ENCODE assay signal across 14 cellular contexts in the genomic region with DNA sequence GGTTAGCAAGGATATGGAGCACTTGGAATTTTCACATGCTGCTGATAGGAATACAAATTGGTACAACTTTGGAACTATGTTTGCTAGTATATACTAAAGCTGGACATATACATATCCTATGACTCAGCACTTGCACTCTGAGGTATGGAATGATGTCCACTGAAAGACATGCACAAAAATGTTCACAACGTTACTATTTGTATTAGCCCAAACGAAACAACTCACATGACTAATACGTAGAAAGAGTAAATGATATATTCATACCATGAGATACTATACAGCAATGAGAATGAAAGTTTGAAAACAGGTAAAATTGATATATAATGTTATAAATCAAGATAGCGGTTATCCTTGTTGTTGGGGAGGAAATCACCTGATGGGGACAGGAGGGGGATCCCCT. TPM values are rescaled to one million over a fixed set of nuclear protein-coding genes. Genes with fewer than 3 reads are reported as not detected.
DNase-seq lines count a peak whose midpoint lies in the region; ATAC-seq and TF ChIP-seq lines count a peak whose summit lies in the region.
"Had no signal": no experiment of that assay in that cellular context is flagged by ENCODE, and none has a peak within 500 bp of the region (broad histone marks: within the 10 kb centered on the region; RNA-seq: fewer than 3 reads in every experiment).

No MANE protein-coding gene starts in this region.

- no peak overlapping the region for H2AFZ ChIP-seq in Karpas-422 (ENCODE audit: low read length)

- H3K9me2 ChIP-seq in Karpas-422 (replicated peaks; ENCODE audit: insufficient read depth, low read length) = no peaks in the 10 kb centered on the region

- H3K4me3 Mint-ChIP-seq in stimulated activated naive CD8-positive, alpha-beta T cell treated with anti-CD3 and anti-CD28 coated beads, Interleukin-15, amount 100 ng/mL, for 72 hours = no peak overlapping the region
- no peak overlapping the region for H3K4me3 Mint-ChIP-seq in effector memory CD8-positive, alpha-beta T cell
- H3K4me3 Mint-ChIP-seq: activated CD4-positive, alpha-beta memory T cell treated with anti-CD3 and anti-CD28 coated beads, Interleukin-2, amount 10 ng/mL, durations not matched to agents 7 days and 5 days; activated naive CD8-positive, alpha-beta T cell; natural killer cell treated with Interleukin-12 subunit alpha and Interleukin-12 subunit beta and Interleukin-15 and Interleukin-18, amount 100 ng/mL, for 72 hours; T-cell had no signal

- TF ChIP-seq CTCF in RWPE2 (IDR thresholded peaks at IDR 0.05; ENCODE audit: poor library complexity, severe bottlenecking) = no peak

- peaks cover 57% of the 10 kb centered on the region for H3K4me1 Mint-ChIP-seq in stimulated activated naive CD8-positive, alpha-beta T cell treated with anti-CD3 and anti-CD28 coated beads, Interleukin-15, amount 100 ng/mL, for 72 hours
- peaks cover 7 to 24% of the 10 kb centered on the region in 2 donors for H3K4me1 Mint-ChIP-seq in effector memory CD8-positive, alpha-beta T cell (ENCODE audit: low read depth in 2 of 2)

- H3K4me1 ChIP-seq in RWPE2 (ENCODE audit: insufficient read depth, poor library complexity, severe bottlenecking) (peaks cover 23% of the 10 kb centered on the region), Karpas-422 (ENCODE audit: low read length) (peaks cover 56% of the 10 kb centered on the region)

- H3K36me3 ChIP-seq in RWPE2 (ENCODE audit: low read depth) = no peaks in the 10 kb centered on the region
- peaks cover 4% of the 10 kb centered on the region; the same call in 1 of the 2 replicates for H3K36me3 ChIP-seq in Karpas-422 (ENCODE audit: insufficient read depth, low read length)

- no peaks in the 10 kb centered on the region for H3K9me3 Mint-ChIP-seq in stimulated activated naive CD8-positive, alpha-beta T cell treated with anti-CD3 and anti-CD28 coated beads, Interleukin-15, amount 100 ng/mL, for 72 hours
- H3K9me3 Mint-ChIP-seq in effector memory CD8-positive, alpha-beta T cell = no peaks in the 10 kb centered on the region
- H3K9me3 Mint-ChIP-seq: activated CD4-positive, alpha-beta memory T cell treated with anti-CD3 and anti-CD28 coated beads, Interleukin-2, amount 10 ng/mL, durations not matched to agents 7 days and 5 days; natural killer cell treated with Interleukin-12 subunit alpha and Interleukin-12 subunit beta and Interleukin-15 and Interleukin-18, amount 100 ng/mL, for 72 hours; T-cell had no signal

- no peaks in the 10 kb centered on the region for H4K20me1 ChIP-seq in Karpas-422 (ENCODE audit: insufficient read depth, low read depth, low read length)

- H3K27ac Mint-ChIP-seq in stimulated activated naive CD8-positive, alpha-beta T cell treated with anti-CD3 and anti-CD28 coated beads, Interleukin-15, amount 100 ng/mL, for 72 hours = no peak overlapping the region
- H3K27ac Mint-ChIP-seq in effector memory CD8-positive, alpha-beta T cell = peak overlapping the region in 1 of 2 donors; percentile 38
- H3K27ac Mint-ChIP-seq: activated CD4-positive, alpha-beta memory T cell treated with anti-CD3 and anti-CD28 coated beads, Interleukin-2, amount 10 ng/mL, durations not matched to agents 7 days and 5 days; activated naive CD8-positive, alpha-beta T cell; natural killer cell treated with Interleukin-12 subunit alpha and Interleukin-12 subunit beta and Interleukin-15 and Interleukin-18, amount 100 ng/mL, for 72 hours; T-cell had no signal

- H3K27me3 ChIP-seq in RWPE2 (ENCODE audit: insufficient read depth, poor library complexity, severe bottlenecking) = no peaks in the 10 kb centered on the region
- no peaks in the 10 kb centered on the region for H3K27me3 ChIP-seq in Karpas-422 (ENCODE audit: low read length)

- no peaks in the 10 kb centered on the region for H3K27me3 Mint-ChIP-seq in stimulated activated naive CD8-positive, alpha-beta T cell treated with anti-CD3 and anti-CD28 coated beads, Interleukin-15, amount 100 ng/mL, for 72 hours
- no peaks in the 10 kb centered on the region for H3K27me3 Mint-ChIP-seq in effector memory CD8-positive, alpha-beta T cell
- H3K27me3 Mint-ChIP-seq: activated CD4-positive, alpha-beta memory T cell treated with anti-CD3 and anti-CD28 coated beads, Interleukin-2, amount 10 ng/mL, durations not matched to agents 7 days and 5 days; activated naive CD8-positive, alpha-beta T cell; natural killer cell treated with Interleukin-12 subunit alpha and Interleukin-12 subunit beta and Interleukin-15 and Interleukin-18, amount 100 ng/mL, for 72 hours; T-cell had no signal

- H3K36me3 Mint-ChIP-seq in effector memory CD8-positive, alpha-beta T cell (ENCODE audit: insufficient read depth) = peaks cover 6% of the 10 kb centered on the region
- H3K36me3 Mint-ChIP-seq: natural killer cell treated with Interleukin-12 subunit alpha and Interleukin-12 subunit beta and Interleukin-15 and Interleukin-18, amount 100 ng/mL, for 72 hours had no signal

- H3K9me3 ChIP-seq in RWPE2 (ENCODE audit: severe bottlenecking) = no peaks in the 10 kb centered on the region
- no peaks in the 10 kb centered on the region for H3K9me3 ChIP-seq in Karpas-422 (ENCODE audit: low read length)

- ATAC-seq in stimulated activated naive CD8-positive, alpha-beta T cell treated with anti-CD3 and anti-CD28 coated beads, Interleukin-15, amount 100 ng/mL, for 72 hours = peak; percentile 75
- ATAC-seq in stimulated activated naive CD8-positive, alpha-beta T cell treated with anti-CD3 and anti-CD28 coated beads, Interleukin-15, Interleukin-2, amounts not matched to agents 100 U/mL and 50 U/mL, for 24 hours = no peak
- ATAC-seq in HG02852 (IDR thresholded peaks at IDR 0.05; ENCODE audit: unreplicated experiment) (peak; percentile 53), RWPE2 (ENCODE audit: low read depth) (peak; percentile 77)
- ATAC-seq in effector memory CD8-positive, alpha-beta T cell (replicated peaks) = no peak
- ATAC-seq: natural killer cell treated with Interleukin-12 subunit alpha and Interleukin-12 subunit beta and Interleukin-15 and Interleukin-18, amount 100 ng/mL, for 72 hours; T-cell had no signal

- peaks cover 93% of the 10 kb centered on the region for H3K79me2 ChIP-seq in Karpas-422 (ENCODE audit: low read length)

- DNase-seq in stimulated activated naive CD8-positive, alpha-beta T cell treated with anti-CD3 and anti-CD28 coated beads, Interleukin-15, amount 100 ng/mL, for 72 hours = no peak
- no peak for DNase-seq in stimulated activated naive CD8-positive, alpha-beta T cell treated with anti-CD3 and anti-CD28 coated beads, Interleukin-15, Interleukin-2, amounts not matched to agents 100 U/mL and 50 U/mL, for 24 hours
- DNase-seq in RWPE2 (ENCODE audit: low spot score) (no peak), Karpas-422 (no peak), DMS153 treated with DMSO at 0.1 percent for 48 hours (lab: John Stamatoyannopoulos, UW; ENCODE audit: unreplicated experiment) (no peak)
- no peak for DNase-seq in effector memory CD8-positive, alpha-beta T cell
- no peak for DNase-seq in central memory CD4-positive, alpha-beta T cell
- DNase-seq: activated CD4-positive, alpha-beta memory T cell treated with anti-CD3 and anti-CD28 coated beads, Interleukin-2, amount 10 ng/mL, durations not matched to agents 7 days and 5 days; cortex of kidney; NCI-H187 treated with DMSO at 0.1 percent for 48 hours; T-cell had no signal

- no peak overlapping the region for H3K4me3 ChIP-seq in RWPE2 (ENCODE audit: severe bottlenecking)
- H3K4me3 ChIP-seq in Karpas-422 (ENCODE audit: low read length) = no peak overlapping the region

- no peak overlapping the region for H3K4me2 ChIP-seq in Karpas-422 (ENCODE audit: low read depth, low read length, poor library complexity, severe bottlenecking)

- H3K27ac ChIP-seq in RWPE2 (ENCODE audit: poor library complexity, severe bottlenecking) = no peak overlapping the region
- no peak overlapping the region for H3K27ac ChIP-seq in Karpas-422 (ENCODE audit: low read length)

- no peak overlapping the region for H3K9ac ChIP-seq in Karpas-422 (ENCODE audit: low read length)

RNA-seq across cellular contexts. Expression of gene CDC42SE2, which starts 45.5 kb away (rescaled TPM):
- total RNA-seq in Karpas-422 (2014; rRNA removed; shearing (Covaris generic); ENCODE audit: low replicate concordance) = 57.4 and 143 TPM in 2 replicates

RNA-seq across cellular contexts. Expression of gene LYRM7, which starts 47.6 kb away (rescaled TPM):
- 18.8 and 28.4 TPM in 2 replicates for total RNA-seq in Karpas-422 (2014; rRNA removed; shearing (Covaris generic); ENCODE audit: low replicate concordance)

RNA-seq across cellular contexts. Expression of gene HINT1, which starts 53.3 kb away (rescaled TPM):
- 220 and 522 TPM in 2 replicates for total RNA-seq in Karpas-422 (2014; rRNA removed; shearing (Covaris generic); ENCODE audit: low replicate concordance)

Comparison
In these comparisons a context has a peak if more than half of its experiments do, and no peak if none do; other contexts are left out.
1. ATAC-seq: peak in stimulated activated naive CD8-positive, alpha-beta T cell treated with anti-CD3 and anti-CD28 coated beads, Interleukin-15, amount 100 ng/mL, for 72 hours (single experiment), HG02852 (single experiment) and RWPE2 (single experiment); none in stimulated activated naive CD8-positive, alpha-beta T cell treated with anti-CD3 and anti-CD28 coated beads, Interleukin-15, Interleukin-2, amounts not matched to agents 100 U/mL and 50 U/mL, for 24 hours (single experiment) and effector memory CD8-positive, alpha-beta T cell (single experiment).